21 cellular contexts compared by ENCODE assay signal in the genomic region with DNA sequence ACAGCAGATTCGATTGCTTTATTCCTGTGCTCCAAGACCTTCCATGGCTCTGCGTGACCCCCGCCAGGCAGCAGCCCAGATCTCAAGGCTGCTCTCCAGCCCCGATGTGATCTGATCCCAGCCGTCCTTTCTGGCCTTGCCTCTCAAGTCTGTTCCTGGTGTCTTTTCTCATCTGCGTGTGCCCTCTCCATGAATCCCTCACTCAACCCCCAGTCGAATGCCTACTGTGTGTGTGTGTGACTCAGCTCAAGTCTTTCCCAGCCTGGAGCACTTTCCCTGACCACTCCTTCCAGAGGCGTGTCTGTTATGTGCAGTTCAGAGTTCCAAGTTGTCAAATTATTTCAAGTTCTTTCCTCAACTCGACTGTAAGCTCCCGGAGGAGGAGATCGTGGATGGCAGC.
DNase-seq lines count a peak whose midpoint lies in the region; ATAC-seq and TF ChIP-seq lines count a peak whose summit lies in the region.
"Had no signal": no experiment of that assay in that cellular context is flagged by ENCODE, and none has a peak within 500 bp of the region (broad histone marks: within the 10 kb centered on the region; RNA-seq: fewer than 3 reads in every experiment).

No MANE protein-coding gene starts in this region.

- DNase-seq in EH (ENCODE audit: low read depth) (peak; percentile 16), PC-3 (peak; percentile 9), dedifferentiated amniotic fluid mesenchymal stem cell (ENCODE audit: extremely low spot score) (peak; percentile 18), neuronal stem cell (ENCODE audit: low spot score) (no peak), CD14-positive monocyte (ENCODE audit: low spot score) (no peak), natural killer cell (no peak), NCI-H1417 (lab: John Stamatoyannopoulos, UW) (no peak)
- DNase-seq: activated B cell treated with CpG ODN at 0.5 μM for 24 hours; activated CD4-positive, alpha-beta memory T cell treated with anti-CD3 and anti-CD28 coated beads, Interleukin-2, amount 10 ng/mL, durations not matched to agents 7 days and 5 days; activated naive CD4-positive, alpha-beta T cell treated with anti-CD3 and anti-CD28 coated beads for 36 hours; activated T-cell treated with anti-CD3 and anti-CD28 coated beads, Interleukin-2, amount 50 U/mL, for 24 hours; CD4-positive, alpha-beta T cell; DMS79 treated with DMSO at 0.1 percent for 48 hours; gastrocnemius medialis; left cardiac atrium; NCI-H69; SJCRH30; T-helper 17 cell had no signal

- no peaks in the 10 kb centered on the region for H3K4me1 Mint-ChIP-seq in activated T-helper 17 cell treated with anti-CD3 and anti-CD28 coated beads, Interleukin-2, amount 50 U/mL, for 72 hours
- H3K4me1 Mint-ChIP-seq in CD14-positive monocyte (no peaks in the 10 kb centered on the region), natural killer cell (no peaks in the 10 kb centered on the region)
- H3K4me1 Mint-ChIP-seq: activated B cell treated with CpG ODN at 0.5 μM for 24 hours had no signal

- no peaks in the 10 kb centered on the region for H3K79me2 ChIP-seq in PC-3 (ENCODE audit: low read length)

- H3K4me1 ChIP-seq in PC-3 (ENCODE audit: insufficient read depth, low read length) (no peaks in the 10 kb centered on the region), neuronal stem cell (ENCODE audit: control insufficient read depth in 2 of 2, insufficient read depth in 1 of 2, low read depth in 1 of 2, low read length in 2 of 2) (peaks cover 2 to 8% of the 10 kb centered on the region in 2 donors)
- H3K4me1 ChIP-seq: gastrocnemius medialis, neural progenitor cell, SJCRH30 had no signal

- TF ChIP-seq CTCF in PC-3 (conservative IDR thresholded peaks at IDR 0.05; ENCODE audit: low read depth, low read length): no peak
- TF ChIP-seq CTCF in CD14-positive monocyte (IDR thresholded peaks at IDR 0.05): no peak
- TF ChIP-seq CTCF in natural killer cell (IDR thresholded peaks at IDR 0.05): no peak

- H3K4me2 ChIP-seq in PC-3 (ENCODE audit: low read length): no peak overlapping the region
- H3K4me2 ChIP-seq in neuronal stem cell (ENCODE audit: insufficient read depth, low read length, poor library complexity, severe bottlenecking): no peak overlapping the region
- H3K4me2 ChIP-seq: neural progenitor cell had no signal

- H3K9me3 ChIP-seq in PC-3 (ENCODE audit: low read length): no peaks in the 10 kb centered on the region
- H3K9me3 ChIP-seq in neuronal stem cell (replicated peaks in 1 of 2; ENCODE audit: control insufficient read depth in 2 of 2, insufficient read depth in 1 of 2, low read depth in 1 of 2, low read length in 2 of 2): peaks cover 0 to 2% of the 10 kb centered on the region in 2 donors
- H3K9me3 ChIP-seq: gastrocnemius medialis, SJCRH30 had no signal

- peak overlapping the region; percentile 73 for H3K18ac ChIP-seq in neuronal stem cell (ENCODE audit: low read length)

- H3K27ac Mint-ChIP-seq in activated T-helper 17 cell treated with anti-CD3 and anti-CD28 coated beads, Interleukin-2, amount 50 U/mL, for 72 hours: no peak overlapping the region
- H3K27ac Mint-ChIP-seq in CD14-positive monocyte (peak overlapping the region in 1 of 7 donors; percentile 39), natural killer cell (no peak overlapping the region)
- H3K27ac Mint-ChIP-seq: activated B cell treated with CpG ODN at 0.5 μM for 24 hours; activated CD4-positive, alpha-beta memory T cell treated with anti-CD3 and anti-CD28 coated beads, Interleukin-2, amount 10 ng/mL, durations not matched to agents 7 days and 5 days; activated naive CD4-positive, alpha-beta T cell treated with anti-CD3 and anti-CD28 coated beads for 36 hours; activated T-cell treated with anti-CD3 and anti-CD28 coated beads, Interleukin-2, amount 50 U/mL, for 24 hours; CD4-positive, alpha-beta T cell; neural progenitor cell had no signal

- no peaks in the 10 kb centered on the region for H3K9me3 Mint-ChIP-seq in activated T-helper 17 cell treated with anti-CD3 and anti-CD28 coated beads, Interleukin-2, amount 50 U/mL, for 72 hours
- H3K9me3 Mint-ChIP-seq in CD14-positive monocyte (peaks cover 0 to 1% (median 0%) of the 10 kb centered on the region in 7 donors), natural killer cell (no peaks in the 10 kb centered on the region)
- H3K9me3 Mint-ChIP-seq: activated B cell treated with CpG ODN at 0.5 μM for 24 hours; activated CD4-positive, alpha-beta memory T cell treated with anti-CD3 and anti-CD28 coated beads, Interleukin-2, amount 10 ng/mL, durations not matched to agents 7 days and 5 days; activated naive CD4-positive, alpha-beta T cell treated with anti-CD3 and anti-CD28 coated beads for 36 hours; activated T-cell treated with anti-CD3 and anti-CD28 coated beads, Interleukin-2, amount 50 U/mL, for 24 hours; CD4-positive, alpha-beta T cell; neural progenitor cell had no signal

- WGBS in neuronal stem cell (ENCODE audit: extremely low coverage in 2 of 2, insufficient read length in 2 of 2, insufficient replicate concordance in 1 of 2), 2 donors: no CpG with 5 or more reads among the region's 11 CpGs

- H3K9me2 ChIP-seq in PC-3 (replicated peaks; ENCODE audit: low read length): no peaks in the 10 kb centered on the region

- no peak overlapping the region for H2BK12ac ChIP-seq in neuronal stem cell (ENCODE audit: low read length)

- H2BK15ac ChIP-seq in neuronal stem cell (ENCODE audit: low read length): no peak overlapping the region

- H3K9ac ChIP-seq in PC-3 (ENCODE audit: low read length) (no peak overlapping the region), neuronal stem cell (ENCODE audit: low read depth, low read length, poor library complexity) (no peak overlapping the region)
- H3K9ac ChIP-seq: neural progenitor cell had no signal

- H3K23ac ChIP-seq in neuronal stem cell (ENCODE audit: low read depth, low read length, poor library complexity): no peak overlapping the region

- H3K27me3 ChIP-seq in PC-3 (ENCODE audit: low read length) (peaks cover 3% of the 10 kb centered on the region; the same call in 1 of the 2 replicates), neuronal stem cell (ENCODE audit: control insufficient read depth in 3 of 3, insufficient read depth in 3 of 3, low read depth in 1 of 3, low read length in 3 of 3) (peaks cover 0 to 34% (median 3%) of the 10 kb centered on the region in 3 experiments)
- H3K27me3 ChIP-seq: neural progenitor cell had no signal

- BruUV-seq in PC-3 (replicated peaks; lab: Mats Ljungman, UMichigan): no TSS peak

- CTCF ChIA-PET in PC-3 (lab: Charles Lee): no interaction called here

- no peak overlapping the region for H4K91ac ChIP-seq in neuronal stem cell (ENCODE audit: low read depth, low read length, poor library complexity)

- H3K36me3 ChIP-seq in PC-3 (ENCODE audit: low read depth, low read length) (no peaks in the 10 kb centered on the region), neuronal stem cell (replicated peaks in 1 of 2; ENCODE audit: control insufficient read depth in 2 of 2, insufficient read depth in 2 of 2, low read length in 2 of 2) (no peaks in the 10 kb centered on the region)
- H3K36me3 ChIP-seq: gastrocnemius medialis, neural progenitor cell, SJCRH30 had no signal

- no peak overlapping the region for H3K4me3 Mint-ChIP-seq in activated T-helper 17 cell treated with anti-CD3 and anti-CD28 coated beads, Interleukin-2, amount 50 U/mL, for 72 hours
- H3K4me3 Mint-ChIP-seq in CD14-positive monocyte (no peak overlapping the region), natural killer cell (no peak overlapping the region)
- H3K4me3 Mint-ChIP-seq: activated B cell treated with CpG ODN at 0.5 μM for 24 hours; activated CD4-positive, alpha-beta memory T cell treated with anti-CD3 and anti-CD28 coated beads, Interleukin-2, amount 10 ng/mL, durations not matched to agents 7 days and 5 days; activated naive CD4-positive, alpha-beta T cell treated with anti-CD3 and anti-CD28 coated beads for 36 hours; activated T-cell treated with anti-CD3 and anti-CD28 coated beads, Interleukin-2, amount 50 U/mL, for 24 hours; CD4-positive, alpha-beta T cell; neural progenitor cell; T-helper 17 cell had no signal

- no peaks in the 10 kb centered on the region for H4K20me1 ChIP-seq in PC-3 (ENCODE audit: low read length)

- H3F3A ChIP-seq in PC-3 (ENCODE audit: low read length, unreplicated experiment): no peaks in the 10 kb centered on the region

- H3K14ac ChIP-seq in neuronal stem cell (ENCODE audit: low read length): no peak overlapping the region

- no peak overlapping the region for H3K4ac ChIP-seq in neuronal stem cell (ENCODE audit: low read length)

- no peak overlapping the region for H4K8ac ChIP-seq in neuronal stem cell (ENCODE audit: low read depth, low read length)

- H2BK5ac ChIP-seq in neuronal stem cell (ENCODE audit: low read length): no peak overlapping the region

- POLR2A ChIA-PET in PC-3 (lab: Charles Lee; ENCODE audit: unreplicated experiment): interaction anchor here (0.6 kb wide), 1 partner anchor 30 kb away, joined by 3 read pairs; no protein-coding TSS in a partner anchor

- no peaks in the 10 kb centered on the region for H3K36me3 Mint-ChIP-seq in activated T-helper 17 cell treated with anti-CD3 and anti-CD28 coated beads, Interleukin-2, amount 50 U/mL, for 72 hours (ENCODE audit: low read depth)
- H3K36me3 Mint-ChIP-seq in CD14-positive monocyte (no peaks in the 10 kb centered on the region), natural killer cell (no peaks in the 10 kb centered on the region)
- H3K36me3 Mint-ChIP-seq: neural progenitor cell had no signal

- H2AFZ ChIP-seq in PC-3 (ENCODE audit: low read length) (no peak overlapping the region), neuronal stem cell (ENCODE audit: low read length) (no peak overlapping the region)
- H2AFZ ChIP-seq: neural progenitor cell had no signal

- ATAC-seq in PC-3: no peak
- no peak for ATAC-seq in activated T-helper 17 cell treated with anti-CD3 and anti-CD28 coated beads, Interleukin-2, amount 50 U/mL, for 72 hours (replicated peaks)
- ATAC-seq in natural killer cell: no peak
- ATAC-seq: gastrocnemius medialis, left cardiac atrium, T-helper 17 cell had no signal

- H3K4me3 ChIP-seq in PC-3 (ENCODE audit: low read length) (no peak overlapping the region), neuronal stem cell (ENCODE audit: low read length in 2 of 2) (no peak overlapping the region)
- H3K4me3 ChIP-seq: coronary artery, gastrocnemius medialis, neural progenitor cell, SJCRH30 had no signal

- H3K27me3 Mint-ChIP-seq in activated T-helper 17 cell treated with anti-CD3 and anti-CD28 coated beads, Interleukin-2, amount 50 U/mL, for 72 hours: peaks cover 3% of the 10 kb centered on the region
- H3K27me3 Mint-ChIP-seq in CD14-positive monocyte (ENCODE audit: low read depth in 3 of 3) (peaks cover 5 to 16% (median 7%) of the 10 kb centered on the region in 3 donors), natural killer cell (ENCODE audit: low read depth in 2 of 2) (peaks cover 0 to 18% of the 10 kb centered on the region in 2 donors)
- H3K27me3 Mint-ChIP-seq: activated T-cell treated with anti-CD3 and anti-CD28 coated beads, Interleukin-2, amount 50 U/mL, for 24 hours had no signal

- no peak overlapping the region for H2AK5ac ChIP-seq in neuronal stem cell (ENCODE audit: low read depth, low read length)

- H3K27ac ChIP-seq in PC-3 (ENCODE audit: low read length) (no peak overlapping the region), neuronal stem cell (replicated peaks; ENCODE audit: low read length) (no peak overlapping the region)
- H3K27ac ChIP-seq: coronary artery, gastrocnemius medialis, neural progenitor cell, SJCRH30 had no signal

- H2BK120ac ChIP-seq in neuronal stem cell (ENCODE audit: low read depth, low read length): no peak overlapping the region

- intact Hi-C loops in PC-3 (cut with micrococcal nuclease): no loop called here
- intact Hi-C loops in CD14-positive monocyte (cut with micrococcal nuclease): no loop called here
- intact Hi-C loops in natural killer cell (cut with micrococcal nuclease): no loop called here

- H3K79me1 ChIP-seq in neuronal stem cell (ENCODE audit: low read depth, low read length): peaks cover 2% of the 10 kb centered on the region

Comparison
In these comparisons a context has a peak if more than half of its experiments do, and no peak if none do; other contexts are left out.
1. DNase-seq: peak in EH (single experiment), PC-3 (single experiment) and dedifferentiated amniotic fluid mesenchymal stem cell (single experiment); none in neuronal stem cell (single experiment), CD14-positive monocyte (single experiment), natural killer cell (single experiment) and NCI-H1417 (0 of 3).